ENCODE assay signal across 8 cellular contexts in genomic region chr7:1290262-1291039, GRCh38. TPM values are rescaled to one million over a fixed set of nuclear protein-coding genes. Genes with fewer than 3 reads are reported as not detected.
DNase-seq lines count a peak whose midpoint lies in the region; ATAC-seq and TF ChIP-seq lines count a peak whose summit lies in the region.

No MANE protein-coding gene starts in this region.

- no peaks in the 10 kb centered on the region for H3K36me3 ChIP-seq in neuronal stem cell (replicated peaks in 1 of 2; ENCODE audit: control insufficient read depth in 2 of 2, insufficient read depth in 2 of 2, low read length in 2 of 2)

- peak overlapping the region; percentile 58 for H3K14ac ChIP-seq in neuronal stem cell (ENCODE audit: low read length)

- peaks cover 18% of the 10 kb centered on the region for H3K27me3 Mint-ChIP-seq in activated T-cell treated with anti-CD3 and anti-CD28 coated beads, Interleukin-2, amount 50 U/mL, for 72 hours (ENCODE audit: low read depth)

- H2BK5ac ChIP-seq in neuronal stem cell (ENCODE audit: low read length): peak overlapping the region; percentile 87

- peak overlapping the region; percentile 66 to 77 for H3K4me3 Mint-ChIP-seq in activated T-cell treated with anti-CD3 and anti-CD28 coated beads, Interleukin-2, amount 50 U/mL, for 72 hours

- peak; percentile 34 to 39 for ATAC-seq in activated T-cell treated with anti-CD3 and anti-CD28 coated beads, Interleukin-2, amount 50 U/mL, for 72 hours (replicated peaks in 1 of 2)
- ATAC-seq in foreskin keratinocyte: peak; percentile 43
- no peak for ATAC-seq in HG02884 (IDR thresholded peaks at IDR 0.05; ENCODE audit: unreplicated experiment)
- ATAC-seq in HG02623 (IDR thresholded peaks at IDR 0.05; ENCODE audit: unreplicated experiment): no peak

- H3K79me1 ChIP-seq in neuronal stem cell (ENCODE audit: low read depth, low read length): peaks cover 2% of the 10 kb centered on the region

- no peak overlapping the region for H3K4ac ChIP-seq in neuronal stem cell (ENCODE audit: low read length)

- H4K91ac ChIP-seq in neuronal stem cell (ENCODE audit: low read depth, low read length, poor library complexity): no peak overlapping the region

- H3K9me3 ChIP-seq in neuronal stem cell (replicated peaks in 1 of 2; ENCODE audit: control insufficient read depth in 2 of 2, insufficient read depth in 1 of 2, low read depth in 1 of 2, low read length in 2 of 2): no peaks in the 10 kb centered on the region

- H3K4me1 ChIP-seq in foreskin keratinocyte (no peaks in the 10 kb centered on the region), neuronal stem cell (ENCODE audit: control insufficient read depth in 2 of 2, insufficient read depth in 1 of 2, low read depth in 1 of 2, low read length in 2 of 2) (peaks cover 3 to 10% of the 10 kb centered on the region in 2 donors)

- H3K27ac ChIP-seq in foreskin keratinocyte (no peak overlapping the region), neuronal stem cell (replicated peaks; ENCODE audit: low read length) (no peak overlapping the region)

- H3K27me3 ChIP-seq in foreskin keratinocyte (peaks cover 48% of the 10 kb centered on the region), neuronal stem cell (ENCODE audit: control insufficient read depth in 3 of 3, insufficient read depth in 3 of 3, low read depth in 1 of 3, low read length in 3 of 3) (peaks cover 0 to 89% (median 31%) of the 10 kb centered on the region in 3 experiments)

- peak overlapping the region; percentile 4 for H3K9ac ChIP-seq in neuronal stem cell (ENCODE audit: low read depth, low read length, poor library complexity)

- H3K27ac Mint-ChIP-seq in activated T-cell treated with anti-CD3 and anti-CD28 coated beads, Interleukin-2, amount 50 U/mL, for 72 hours: no peak overlapping the region

- peak overlapping the region; percentile 66 for H2BK12ac ChIP-seq in neuronal stem cell (ENCODE audit: low read length)

- H2AFZ ChIP-seq in neuronal stem cell (ENCODE audit: low read length): peak overlapping the region; percentile 87

- no peaks in the 10 kb centered on the region for H3K36me3 Mint-ChIP-seq in activated T-cell treated with anti-CD3 and anti-CD28 coated beads, Interleukin-2, amount 50 U/mL, for 72 hours (ENCODE audit: insufficient read depth in 2 of 2)

- DNase-seq in Ammon's horn (ENCODE audit: low spot score) (peak; percentile 69), HuH-7.5 (ENCODE audit: low spot score) (peak; percentile 45), foreskin keratinocyte (peak in 1 of 2 donors; percentile 10), neuronal stem cell (ENCODE audit: low spot score) (no peak), GM19240 (ENCODE audit: insufficient read length, low spot score) (no peak)
- peak; percentile 13 for DNase-seq in activated T-cell treated with anti-CD3 and anti-CD28 coated beads, Interleukin-2, amount 50 U/mL, for 72 hours

- H3K23ac ChIP-seq in neuronal stem cell (ENCODE audit: low read depth, low read length, poor library complexity): no peak overlapping the region

- peak overlapping the region; percentile 88 for H3K4me2 ChIP-seq in neuronal stem cell (ENCODE audit: insufficient read depth, low read length, poor library complexity, severe bottlenecking)

- H2AK5ac ChIP-seq in neuronal stem cell (ENCODE audit: low read depth, low read length): peak overlapping the region; percentile 97

- peaks cover 5% of the 10 kb centered on the region for H3K4me1 Mint-ChIP-seq in activated T-cell treated with anti-CD3 and anti-CD28 coated beads, Interleukin-2, amount 50 U/mL, for 72 hours (ENCODE audit: low read depth)

- H2BK120ac ChIP-seq in neuronal stem cell (ENCODE audit: low read depth, low read length): no peak overlapping the region

- peak overlapping the region; percentile 48 for H4K8ac ChIP-seq in neuronal stem cell (ENCODE audit: low read depth, low read length)

- peak overlapping the region; percentile 32 to 70 for H3K4me3 ChIP-seq in neuronal stem cell (ENCODE audit: low read length in 2 of 2)

- TF ChIP-seq CTCF in foreskin keratinocyte (conservative IDR thresholded peaks at IDR 0.05): peak; percentile 26

- H3K18ac ChIP-seq in neuronal stem cell (ENCODE audit: low read length): peak overlapping the region; percentile 96

- peak overlapping the region; percentile 92 for H2BK15ac ChIP-seq in neuronal stem cell (ENCODE audit: low read length)

- H3K9me3 Mint-ChIP-seq in activated T-cell treated with anti-CD3 and anti-CD28 coated beads, Interleukin-2, amount 50 U/mL, for 72 hours: no peaks in the 10 kb centered on the region

- no CpG with 5 or more reads among the region's 50 CpGs for WGBS in neuronal stem cell (ENCODE audit: extremely low coverage in 2 of 2, insufficient read length in 2 of 2, insufficient replicate concordance in 1 of 2), 2 donors

RNA-seq across cellular contexts. Expression of gene UNCX, which starts 57.8 kb away (rescaled TPM):
- total RNA-seq in activated T-cell treated with anti-CD3 and anti-CD28 coated beads, Interleukin-2, amount 50 U/mL, for 72 hours: not detected
- not detected in 2 replicates for total RNA-seq in foreskin keratinocyte
- not detected in 2 replicates for polyA plus RNA-seq in foreskin keratinocyte
- polyA plus RNA-seq in neuronal stem cell (2013, experiment 1 of 2): 0.01 TPM
- polyA plus RNA-seq in neuronal stem cell (2013, experiment 2 of 2): 0.01 TPM

Comparison
In these comparisons a context has a peak if more than half of its experiments do, and no peak if none do; other contexts are left out.
1. DNase-seq: peak in Ammon's horn (single experiment), HuH-7.5 (single experiment) and activated T-cell treated with anti-CD3 and anti-CD28 coated beads, Interleukin-2, amount 50 U/mL, for 72 hours (2 of 2); none in neuronal stem cell (single experiment) and GM19240 (single experiment).
2. ATAC-seq: peak in activated T-cell treated with anti-CD3 and anti-CD28 coated beads, Interleukin-2, amount 50 U/mL, for 72 hours (2 of 2) and foreskin keratinocyte (single experiment); none in HG02884 (single experiment) and HG02623 (single experiment).